Comparison of ENCODE assay signal across 26 cellular contexts in genomic region chr16:799111-799947, GRCh38. TPM values are rescaled to one million over a fixed set of nuclear protein-coding genes. Genes with fewer than 3 reads are reported as not detected.
A peak's percentile ranks its signal among the peaks of the same experiment; 100 is the strongest.
DNase-seq lines count a peak whose midpoint lies in the region; ATAC-seq and TF ChIP-seq lines count a peak whose summit lies in the region.
"Had no signal": no experiment of that assay in that cellular context is flagged by ENCODE, and none has a peak within 500 bp of the region (broad histone marks: within the 10 kb centered on the region; RNA-seq: fewer than 3 reads in every experiment).

No MANE protein-coding gene starts in this region.

- H3K4me3 Mint-ChIP-seq in activated naive CD4-positive, alpha-beta T cell treated with anti-CD3 and anti-CD28 coated beads, Interleukin-2, amount 10 ng/mL, durations not matched to agents 7 days and 5 days: no peak overlapping the region
- no peak overlapping the region for H3K4me3 Mint-ChIP-seq in activated naive CD4-positive, alpha-beta T cell treated with anti-CD3 and anti-CD28 coated beads for 36 hours
- H3K4me3 Mint-ChIP-seq: CD14-positive monocyte; CD8-positive, alpha-beta memory T cell; H9; T-cell had no signal

- H3K4me1 ChIP-seq in Panc1 (ENCODE audit: control insufficient read depth, insufficient read depth, low read length): peaks cover 44% of the 10 kb centered on the region
- peaks cover 0 to 12% (median 2%) of the 10 kb centered on the region in 4 donors for H3K4me1 ChIP-seq in stomach
- H3K4me1 ChIP-seq: BE2C, SJSA1 had no signal

- POLR2A ChIA-PET in Panc1 (lab: Charles Lee): no interaction called here

- H3K36me3 Mint-ChIP-seq in activated naive CD4-positive, alpha-beta T cell treated with anti-CD3 and anti-CD28 coated beads, Interleukin-2, amount 10 ng/mL, durations not matched to agents 7 days and 5 days: peaks cover 10% of the 10 kb centered on the region
- H3K36me3 Mint-ChIP-seq in activated naive CD4-positive, alpha-beta T cell treated with anti-CD3 and anti-CD28 coated beads for 36 hours (ENCODE audit: low read depth): peaks cover 18% of the 10 kb centered on the region
- H3K36me3 Mint-ChIP-seq: CD8-positive, alpha-beta memory T cell; T-cell had no signal

- no peaks in the 10 kb centered on the region for H3K9me3 ChIP-seq in Panc1 (ENCODE audit: control insufficient read depth, insufficient read depth, low read depth, low read length)
- H3K9me3 ChIP-seq in stomach: peaks cover 0 to 4% (median 0%) of the 10 kb centered on the region in 4 donors
- H3K9me3 ChIP-seq: BE2C, SJSA1 had no signal

- TF ChIP-seq EP300 in stomach (IDR thresholded peaks at IDR 0.05): no peak

- H3K4me1 Mint-ChIP-seq in activated naive CD4-positive, alpha-beta T cell treated with anti-CD3 and anti-CD28 coated beads, Interleukin-2, amount 10 ng/mL, durations not matched to agents 7 days and 5 days: no peaks in the 10 kb centered on the region
- H3K4me1 Mint-ChIP-seq in activated naive CD4-positive, alpha-beta T cell treated with anti-CD3 and anti-CD28 coated beads for 36 hours (ENCODE audit: low read depth): no peaks in the 10 kb centered on the region
- H3K4me1 Mint-ChIP-seq: CD14-positive monocyte; CD8-positive, alpha-beta memory T cell; H9; T-cell had no signal

- no TSS peak for BruUV-seq in Panc1 (replicated peaks; lab: Mats Ljungman, UMichigan)

- H3K4me3 ChIP-seq in Panc1 (ENCODE audit: low read depth in 2 of 2, low read length in 2 of 2) (no peak overlapping the region), lower leg skin (ENCODE audit: low read depth, poor library complexity, severe bottlenecking) (no peak overlapping the region), stomach (no peak overlapping the region)
- H3K4me3 ChIP-seq: GM23248, SJSA1 had no signal

- no peaks in the 10 kb centered on the region for H3K36me3 ChIP-seq in Panc1 (ENCODE audit: control insufficient read depth, insufficient read depth, low read length)
- H3K36me3 ChIP-seq in stomach: peaks cover 0 to under 1% (median 0%) of the 10 kb centered on the region in 4 donors

- H3K27me3 ChIP-seq in Panc1 (ENCODE audit: control insufficient read depth, insufficient read depth, low read length) (no peaks in the 10 kb centered on the region), stomach (peaks cover 7 to 88% (median 47%) of the 10 kb centered on the region in 3 donors)

- peaks cover 60% of the 10 kb centered on the region for H3K27me3 Mint-ChIP-seq in activated naive CD4-positive, alpha-beta T cell treated with anti-CD3 and anti-CD28 coated beads, Interleukin-2, amount 10 ng/mL, durations not matched to agents 7 days and 5 days
- H3K27me3 Mint-ChIP-seq in activated naive CD4-positive, alpha-beta T cell treated with anti-CD3 and anti-CD28 coated beads for 36 hours (ENCODE audit: low read depth): peaks cover 3% of the 10 kb centered on the region

- ATAC-seq in Panc1 (peak; percentile 16), GM21515 (IDR thresholded peaks at IDR 0.05; ENCODE audit: unreplicated experiment) (no peak)
- ATAC-seq: Right ventricle myocardium inferior had no signal

- H3K9me3 Mint-ChIP-seq in activated naive CD4-positive, alpha-beta T cell treated with anti-CD3 and anti-CD28 coated beads, Interleukin-2, amount 10 ng/mL, durations not matched to agents 7 days and 5 days: no peaks in the 10 kb centered on the region
- H3K9me3 Mint-ChIP-seq in activated naive CD4-positive, alpha-beta T cell treated with anti-CD3 and anti-CD28 coated beads for 36 hours: no peaks in the 10 kb centered on the region
- H3K9me3 Mint-ChIP-seq: T-cell had no signal

- no peak for TF ChIP-seq POLR2A in lower leg skin (IDR thresholded peaks at IDR 0.05)
- TF ChIP-seq POLR2A in stomach (IDR thresholded peaks at IDR 0.05): no peak

- in situ Hi-C loops in Panc1 (cut with HindIII; ENCODE audit: low pct_unique_long_range_greater_than_20kb, low sequenced_read_pairs): no loop called here

- H3K27ac Mint-ChIP-seq in activated naive CD4-positive, alpha-beta T cell treated with anti-CD3 and anti-CD28 coated beads, Interleukin-2, amount 10 ng/mL, durations not matched to agents 7 days and 5 days: peak overlapping the region; percentile 45
- H3K27ac Mint-ChIP-seq in activated naive CD4-positive, alpha-beta T cell treated with anti-CD3 and anti-CD28 coated beads for 36 hours: no peak overlapping the region
- H3K27ac Mint-ChIP-seq: CD14-positive monocyte; CD8-positive, alpha-beta memory T cell; H9; T-cell had no signal

- H3K27ac ChIP-seq in Panc1 (ENCODE audit: low read length) (no peak overlapping the region), stomach (no peak overlapping the region)
- H3K27ac ChIP-seq: GM23248, KMS-11, SJSA1 had no signal

- CTCF ChIA-PET in activated naive CD4-positive, alpha-beta T cell treated with anti-CD3 and anti-CD28 coated beads, Interleukin-2, amount 10 ng/mL, durations not matched to agents 7 days and 5 days (lab: Charles Lee): no interaction called here
- CTCF ChIA-PET in activated naive CD4-positive, alpha-beta T cell treated with anti-CD3 and anti-CD28 coated beads for 36 hours (lab: Charles Lee): no interaction called here
- CTCF ChIA-PET in Panc1 (lab: Charles Lee): no interaction called here

- DNase-seq in activated naive CD4-positive, alpha-beta T cell treated with anti-CD3 and anti-CD28 coated beads, Interleukin-2, amount 10 ng/mL, durations not matched to agents 7 days and 5 days: no peak
- DNase-seq in activated naive CD4-positive, alpha-beta T cell treated with anti-CD3 and anti-CD28 coated beads for 36 hours: no peak
- DNase-seq in M059J (ENCODE audit: low read depth): peak; percentile 30
- no peak for DNase-seq in Panc1 (ENCODE audit: low read depth, low spot score)
- no peak for DNase-seq in lower leg skin (ENCODE audit: low spot score in 2 of 2)
- DNase-seq in stomach: no peak
- DNase-seq: BE2C; CD8-positive, alpha-beta memory T cell; H9; IMR-90; MV-4-11; NCI-H2029; NCI-H2171; NCI-H226; NCI-H510A; NCI-H774; T-cell had no signal

- TF ChIP-seq CTCF in Panc1 (IDR thresholded peaks at IDR 0.05) (no peak), lower leg skin (IDR thresholded peaks at IDR 0.05) (no peak), stomach (IDR thresholded peaks at IDR 0.05) (no peak)

- intact Hi-C loops in activated naive CD4-positive, alpha-beta T cell treated with anti-CD3 and anti-CD28 coated beads for 36 hours (cut with micrococcal nuclease): no loop called here
- intact Hi-C loops in Panc1 (cut with micrococcal nuclease; ENCODE audit: unreplicated experiment): no loop called here
- intact Hi-C loops in lower leg skin (cut with DNase I; ENCODE audit: low total_unique reads): no loop called here
- intact Hi-C loops in stomach (cut with DNase I; ENCODE audit: low total_unique reads): no loop called here

- 49 to 59% methylated on average over 20 to 22 of the region's 22 CpGs for WGBS in lower leg skin, 2 donors
- 44 to 64% (median 49%) methylated on average over 10 to 22 of the region's 22 CpGs for WGBS in stomach, 5 donors

RNA-seq across cellular contexts. Expression of gene GNG13, which starts 1.2 kb away (rescaled TPM):
- not detected for total RNA-seq in activated naive CD4-positive, alpha-beta T cell treated with anti-CD3 and anti-CD28 coated beads for 36 hours
- total RNA-seq in M059J (2014; rRNA removed; shearing (Covaris generic)): not detected in 2 replicates
- total RNA-seq in Panc1 (2021; ENCODE audit: unreplicated experiment): 0.23 TPM
- polyA plus RNA-seq in Panc1 (2012; ENCODE audit: insufficient read length): 0.92 TPM
- total RNA-seq in lower leg skin: not detected
- total RNA-seq in stomach: not detected
- not detected for polyA plus RNA-seq in stomach
- total RNA-seq: A673; CD8-positive, alpha-beta memory T cell; GM23248; H9; IMR-90; Right ventricle myocardium inferior; RPMI7951; SJSA1; T-cell; T-helper 2 cell treated with Interferon-gamma antibody and Interleukin-4, amounts not matched to agents 100 ng/mL and 5 ng/mL, for 36 hours had no signal
- polyA plus RNA-seq: CD14-positive monocyte; CD8-positive, alpha-beta memory T cell; GM23248; IMR-90 had no signal

RNA-seq across cellular contexts. Expression of gene CHTF18, which starts 10.9 kb away (rescaled TPM):
- 100 to 1,000 TPM; 126 to 127 TPM for total RNA-seq in activated naive CD4-positive, alpha-beta T cell treated with anti-CD3 and anti-CD28 coated beads for 36 hours
- 10.2 and 20.7 TPM in 2 replicates for total RNA-seq in M059J (2014; rRNA removed; shearing (Covaris generic))
- total RNA-seq in Panc1 (2021; ENCODE audit: unreplicated experiment) (118 TPM), lower leg skin (10 to 100 TPM in 3 of 4 donors, 1 to 10 TPM in 1; 4.6 to 23.4 (median 12.2) TPM), stomach (100 to 1,000 TPM in 1 of 5 donors, 10 to 100 TPM in 2, 1 to 10 TPM in 2; 2.9 to 143 (median 15.2) TPM)
- 60.2 TPM for polyA plus RNA-seq in Panc1 (2012; ENCODE audit: insufficient read length)
- polyA plus RNA-seq in stomach: 10 to 100 TPM; 17.9 to 31.0 (median 25.1) TPM

RNA-seq across cellular contexts. Expression of gene RPUSD1, which starts 11.1 kb away (rescaled TPM):
- total RNA-seq in activated naive CD4-positive, alpha-beta T cell treated with anti-CD3 and anti-CD28 coated beads for 36 hours: 1 to 10 TPM; 6.8 to 7.2 TPM
- 19.5 and 47.7 TPM in 2 replicates for total RNA-seq in M059J (2014; rRNA removed; shearing (Covaris generic))
- total RNA-seq in Panc1 (2021; ENCODE audit: unreplicated experiment) (61.1 TPM), lower leg skin (10 to 100 TPM; 20.2 to 27.9 (median 25.5) TPM), stomach (10 to 100 TPM in 4 of 5 donors, 1 to 10 TPM in 1; 9.0 to 43.7 (median 37.9) TPM)
- 60.8 TPM for polyA plus RNA-seq in Panc1 (2012; ENCODE audit: insufficient read length)
- 10 to 100 TPM; 16.4 to 22.9 (median 17.3) TPM for polyA plus RNA-seq in stomach

RNA-seq across cellular contexts. Expression of gene MSLN, which starts 38.8 kb away (rescaled TPM):
- total RNA-seq in activated naive CD4-positive, alpha-beta T cell treated with anti-CD3 and anti-CD28 coated beads for 36 hours: not detected
- 1.7 and 2.1 TPM in 2 replicates for total RNA-seq in M059J (2014; rRNA removed; shearing (Covaris generic))
- total RNA-seq in Panc1 (2021; ENCODE audit: unreplicated experiment): 1.1 TPM
- polyA plus RNA-seq in Panc1 (2012; ENCODE audit: insufficient read length): 1.0 TPM
- 1 to 10 TPM in 3 of 4 donors, not detected in 1; 1.1 to 4.3 (median 4.0) TPM for total RNA-seq in lower leg skin
- total RNA-seq in stomach: 10 to 100 TPM in 1 of 5 donors, 1 to 10 TPM in 3, not detected in 1; 1.6 to 41.5 (median 3.4) TPM
- polyA plus RNA-seq in stomach: 10 to 100 TPM in 1 of 3 donors, 1 to 10 TPM in 1, under 1 TPM in 1; 0.92 to 83.7 (median 6.1) TPM
- total RNA-seq: A673; CD8-positive, alpha-beta memory T cell; GM23248; IMR-90; RPMI7951; SJSA1 had no signal
- polyA plus RNA-seq: CD8-positive, alpha-beta memory T cell; GM23248 had no signal

RNA-seq across cellular contexts. Expression of gene CIAO3, which starts 58.5 kb away (rescaled TPM):
- 10 to 100 TPM; 32.7 to 34.3 TPM for total RNA-seq in activated naive CD4-positive, alpha-beta T cell treated with anti-CD3 and anti-CD28 coated beads for 36 hours
- 24.0 and 27.1 TPM in 2 replicates for total RNA-seq in M059J (2014; rRNA removed; shearing (Covaris generic))
- total RNA-seq in Panc1 (2021; ENCODE audit: unreplicated experiment) (34.0 TPM), lower leg skin (10 to 100 TPM; 34.7 to 75.8 (median 42.2) TPM), stomach (100 to 1,000 TPM in 1 of 5 donors, 10 to 100 TPM in 4; 35.4 to 145 (median 62.9) TPM)
- 34.4 TPM for polyA plus RNA-seq in Panc1 (2012; ENCODE audit: insufficient read length)
- polyA plus RNA-seq in stomach: 10 to 100 TPM; 22.8 to 37.6 (median 37.2) TPM
